Comparison of ENCODE assay signal across 27 cellular contexts in the genomic region with DNA sequence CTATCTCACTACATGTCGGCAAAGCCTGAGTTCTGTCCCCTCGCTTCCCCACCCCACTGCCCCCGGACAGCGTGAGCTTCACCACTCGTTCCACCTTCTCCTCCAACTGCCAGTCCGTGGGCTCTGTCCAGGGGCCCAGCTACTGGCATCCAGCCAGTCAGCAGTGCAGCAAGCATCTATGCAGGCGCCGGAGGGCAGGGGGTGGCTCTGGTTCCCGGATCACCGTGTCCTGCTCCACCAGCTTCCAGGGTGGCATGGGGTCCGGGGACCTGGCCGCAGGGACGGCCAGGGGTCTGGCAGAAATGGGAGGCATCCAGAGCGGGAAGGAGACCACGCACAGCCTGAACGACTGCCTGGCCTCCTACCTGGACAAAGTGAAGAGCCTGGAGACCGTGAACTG.
"Had no signal": no experiment of that assay in that cellular context is flagged by ENCODE, and none has a peak within 500 bp of the region (broad histone marks: within the 10 kb centered on the region; RNA-seq: fewer than 3 reads in every experiment).

No MANE protein-coding gene starts in this region.

- DNase-seq: colonic mucosa; cortex of kidney; effector CD8-positive, alpha-beta T cell; effector memory CD8-positive, alpha-beta T cell; endodermal cell; erythroblast; esophagus squamous epithelium; foreskin fibroblast; foreskin melanocyte; gastrocnemius medialis; glutamatergic neuron; head of caudate nucleus; heart right ventricle; hippocampal formation; left cardiac atrium; left lung; left ventricle myocardium superior; lower lobe of right lung; mammary epithelial cell; mucosa of descending colon; naive B cell; naive thymus-derived CD8-positive, alpha-beta T cell had no signal

- H3K27ac Mint-ChIP-seq: dendritic cell treated with granulocyte-macrophage colony-stimulating factor and Interleukin-4, amounts not matched to agents 40 ng/mL and 50 ng/mL, for 4 days; effector memory CD8-positive, alpha-beta T cell; endodermal cell; memory B cell; mesothelial cell of epicardium; naive B cell; naive thymus-derived CD8-positive, alpha-beta T cell had no signal

- H3K27me3 ChIP-seq: colonic mucosa, esophagus squamous epithelium, gastrocnemius medialis, heart right ventricle, left lung had no signal

- H3K4me3 ChIP-seq: colonic mucosa, esophagus squamous epithelium, gastrocnemius medialis, heart right ventricle, left lung, lower lobe of right lung, mucosa of descending colon had no signal

- H3K9me3 ChIP-seq: colonic mucosa, lower lobe of right lung, mucosa of descending colon had no signal

- H3K4me1 Mint-ChIP-seq: memory B cell, mesothelial cell of epicardium, naive B cell had no signal

- H3K9me3 Mint-ChIP-seq: dendritic cell treated with granulocyte-macrophage colony-stimulating factor and Interleukin-4, amounts not matched to agents 40 ng/mL and 50 ng/mL, for 4 days; effector memory CD8-positive, alpha-beta T cell had no signal

- ATAC-seq: effector memory CD8-positive, alpha-beta T cell; esophagus mucosa; gastrocnemius medialis; left cardiac atrium; left lung; left ventricle myocardium superior; lower lobe of right lung; mucosa of descending colon; naive thymus-derived CD8-positive, alpha-beta T cell had no signal

- H3K36me3 ChIP-seq: colonic mucosa, esophagus squamous epithelium, gastrocnemius medialis, heart right ventricle, left lung, lower lobe of right lung had no signal

- H3K27ac ChIP-seq: colonic mucosa, epithelial cell of prostate, esophagus squamous epithelium, gastrocnemius medialis, heart right ventricle, left lung, lower lobe of right lung had no signal

- H3K36me3 Mint-ChIP-seq: naive B cell had no signal

- H3K4me3 Mint-ChIP-seq: dendritic cell treated with granulocyte-macrophage colony-stimulating factor and Interleukin-4, amounts not matched to agents 40 ng/mL and 50 ng/mL, for 4 days; effector memory CD8-positive, alpha-beta T cell; endodermal cell; memory B cell; mesothelial cell of epicardium; naive B cell; naive thymus-derived CD8-positive, alpha-beta T cell had no signal

- H3K4me1 ChIP-seq: colonic mucosa, esophagus squamous epithelium, gastrocnemius medialis, heart right ventricle, left lung, lower lobe of right lung had no signal
